ENCODE assay signal across 13 cellular contexts in the genomic region with DNA sequence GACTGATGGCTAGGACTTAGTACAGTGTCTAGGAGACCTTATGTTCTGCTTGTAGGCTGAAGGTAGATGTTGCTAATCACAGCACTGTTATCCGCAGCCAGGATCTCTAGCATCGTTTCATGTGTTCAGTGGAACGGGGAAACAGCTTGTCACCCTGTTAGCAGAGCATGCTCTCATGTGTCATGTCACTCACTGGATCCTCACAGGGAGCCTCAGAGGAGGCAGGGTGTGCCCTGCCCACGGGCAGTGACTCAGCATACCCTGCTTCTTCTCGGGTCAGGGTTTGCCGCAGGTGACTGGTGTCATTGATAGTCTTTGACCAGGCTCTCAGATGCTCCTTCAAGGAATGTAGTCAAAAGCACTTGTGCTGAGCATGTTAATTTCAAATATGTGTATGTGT. TPM values are rescaled to one million over a fixed set of nuclear protein-coding genes. Genes with fewer than 3 reads are reported as not detected.
A peak's percentile ranks its signal among the peaks of the same experiment; 100 is the strongest.
DNase-seq lines count a peak whose midpoint lies in the region; ATAC-seq and TF ChIP-seq lines count a peak whose summit lies in the region.
"Had no signal": no experiment of that assay in that cellular context is flagged by ENCODE, and none has a peak within 500 bp of the region (broad histone marks: within the 10 kb centered on the region; RNA-seq: fewer than 3 reads in every experiment).

No MANE protein-coding gene starts in this region.

- no TSS peak for BruUV-seq in Calu3 (replicated peaks; lab: Mats Ljungman, UMichigan)
- BruUV-seq in Caco-2 (replicated peaks; lab: Mats Ljungman, UMichigan): no TSS peak

- TF ChIP-seq CTCF in Calu3 (IDR thresholded peaks at IDR 0.05; ENCODE audit: unreplicated experiment) (no peak), left lung (IDR thresholded peaks at IDR 0.05) (no peak), Caco-2 (IDR thresholded peaks at IDR 0.05; ENCODE audit: insufficient read depth in 1 of 2, low read depth in 1 of 2, low read length in 1 of 2, severe bottlenecking in 1 of 2, unreplicated experiment in 1 of 2) (no peak)

- peak overlapping the region in 2 of 3 donors; percentile 2 to 29 for H3K9ac ChIP-seq in skeletal muscle tissue (ENCODE audit: low read depth in 1 of 3, low read length in 3 of 3)

- H3K27me3 ChIP-seq in skeletal muscle tissue (ENCODE audit: control insufficient read depth in 3 of 3, insufficient read depth in 3 of 3, low read length in 3 of 3): no peaks in the 10 kb centered on the region
- H3K27me3 ChIP-seq in left lung: no peaks in the 10 kb centered on the region
- H3K27me3 ChIP-seq in Caco-2 (replicated peaks; ENCODE audit: control insufficient read depth, insufficient read depth, low read length): no peaks in the 10 kb centered on the region
- H3K27me3 ChIP-seq: uterus had no signal

- intact Hi-C loops in Calu3 (cut with micrococcal nuclease; ENCODE audit: unreplicated experiment): no loop called here
- intact Hi-C loops in left lung (cut with DNase I): no loop called here
- intact Hi-C loops in Caco-2 (cut with micrococcal nuclease; ENCODE audit: unreplicated experiment): no loop called here

- peaks cover 4% of the 10 kb centered on the region for H3K36me3 Mint-ChIP-seq in Calu3 (ENCODE audit: insufficient read depth, unreplicated experiment)
- peaks cover 5% of the 10 kb centered on the region for H3K36me3 Mint-ChIP-seq in activated naive CD8-positive, alpha-beta T cell treated with anti-CD3 and anti-CD28 coated beads for 36 hours
- peaks cover 13% of the 10 kb centered on the region for H3K36me3 Mint-ChIP-seq in Caco-2 (ENCODE audit: insufficient read depth, unreplicated experiment)

- POLR2A ChIA-PET in Caco-2 (lab: Charles Lee): no interaction called here

- H3K27ac Mint-ChIP-seq in Calu3 (ENCODE audit: unreplicated experiment) (no peak overlapping the region), Caco-2 (ENCODE audit: unreplicated experiment) (no peak overlapping the region)
- H3K27ac Mint-ChIP-seq in activated naive CD8-positive, alpha-beta T cell treated with anti-CD3 and anti-CD28 coated beads for 36 hours: peak overlapping the region; percentile 55

- H3K4me1 Mint-ChIP-seq in Calu3 (ENCODE audit: low read depth, unreplicated experiment) (peaks cover 29% of the 10 kb centered on the region), Caco-2 (ENCODE audit: low read depth, unreplicated experiment) (no peaks in the 10 kb centered on the region)
- H3K4me1 Mint-ChIP-seq in activated naive CD8-positive, alpha-beta T cell treated with anti-CD3 and anti-CD28 coated beads for 36 hours: peaks cover 25% of the 10 kb centered on the region

- H3K36me3 ChIP-seq in skeletal muscle tissue (ENCODE audit: control insufficient read depth in 3 of 3, insufficient read depth in 3 of 3, low read length in 3 of 3) (peaks cover 0 to 19% (median 13%) of the 10 kb centered on the region in 3 donors), left lung (peaks cover 0 to 53% of the 10 kb centered on the region in 2 donors), Caco-2 (ENCODE audit: control insufficient read depth, insufficient read depth, low read length) (no peaks in the 10 kb centered on the region)
- H3K36me3 ChIP-seq: uterus had no signal

- peak; percentile 15 for DNase-seq in Calu3
- DNase-seq in LoVo (ENCODE audit: low spot score): peak; percentile 4
- DNase-seq in activated naive CD8-positive, alpha-beta T cell treated with anti-CD3 and anti-CD28 coated beads for 36 hours: no peak
- no peak for DNase-seq in left lung
- DNase-seq in Caco-2: no peak
- no peak for DNase-seq in DMS 273 (lab: John Stamatoyannopoulos, UW; ENCODE audit: unreplicated experiment)
- DNase-seq: DMS 273 treated with DMSO at 0.1 percent for 48 hours, immature natural killer cell, NCI-H524 treated with DMSO at 0.1 percent for 48 hours, uterus had no signal

- peaks cover 25 to 54% (median 43%) of the 10 kb centered on the region in 3 donors for H3K4me1 ChIP-seq in skeletal muscle tissue (ENCODE audit: control insufficient read depth in 3 of 3, insufficient read depth in 3 of 3, low read length in 3 of 3)
- peaks cover 0 to 8% of the 10 kb centered on the region in 2 donors for H3K4me1 ChIP-seq in left lung
- H3K4me1 ChIP-seq in Caco-2: no peaks in the 10 kb centered on the region
- H3K4me1 ChIP-seq: uterus had no signal

- H3K4me3 ChIP-seq in skeletal muscle tissue (ENCODE audit: low read length in 3 of 3): no peak overlapping the region
- H3K4me3 ChIP-seq in left lung: no peak overlapping the region
- H3K4me3 ChIP-seq in Caco-2 (ENCODE audit: low read depth, low read length): no peak overlapping the region
- H3K4me3 ChIP-seq: uterus had no signal

- H3K9me3 ChIP-seq in skeletal muscle tissue (ENCODE audit: control insufficient read depth in 3 of 3, low read length in 3 of 3) (no peaks in the 10 kb centered on the region), left lung (no peaks in the 10 kb centered on the region), Caco-2 (no peaks in the 10 kb centered on the region)
- H3K9me3 ChIP-seq: uterus had no signal

- peak overlapping the region; percentile 62 for H3K27ac ChIP-seq in skeletal muscle tissue (ENCODE audit: low read depth, low read length)
- no peak overlapping the region for H3K27ac ChIP-seq in left lung
- H3K27ac ChIP-seq: uterus had no signal

- H3K4me3 Mint-ChIP-seq in Calu3 (ENCODE audit: low read depth, unreplicated experiment) (no peak overlapping the region), Caco-2 (ENCODE audit: unreplicated experiment) (no peak overlapping the region)
- no peak overlapping the region for H3K4me3 Mint-ChIP-seq in activated naive CD8-positive, alpha-beta T cell treated with anti-CD3 and anti-CD28 coated beads for 36 hours
- H3K4me3 Mint-ChIP-seq: immature natural killer cell; natural killer cell treated with Interleukin-12 subunit alpha and Interleukin-12 subunit beta and Interleukin-15 and Interleukin-18, amount 100 ng/mL, for 72 hours had no signal

- ATAC-seq in GM21360 (IDR thresholded peaks at IDR 0.05; ENCODE audit: unreplicated experiment) (no peak), left lung (no peak)
- ATAC-seq: natural killer cell treated with Interleukin-12 subunit alpha and Interleukin-12 subunit beta and Interleukin-15 and Interleukin-18, amount 100 ng/mL, for 72 hours had no signal

- H3K9me3 Mint-ChIP-seq in Calu3 (ENCODE audit: low read depth, unreplicated experiment): no peaks in the 10 kb centered on the region
- H3K9me3 Mint-ChIP-seq in activated naive CD8-positive, alpha-beta T cell treated with anti-CD3 and anti-CD28 coated beads for 36 hours: no peaks in the 10 kb centered on the region
- H3K9me3 Mint-ChIP-seq in Caco-2 (ENCODE audit: unreplicated experiment): no peaks in the 10 kb centered on the region
- H3K9me3 Mint-ChIP-seq: immature natural killer cell; natural killer cell treated with Interleukin-12 subunit alpha and Interleukin-12 subunit beta and Interleukin-15 and Interleukin-18, amount 100 ng/mL, for 72 hours had no signal

- CTCF ChIA-PET in Calu3 (lab: Charles Lee): no interaction called here
- CTCF ChIA-PET in Caco-2 (lab: Charles Lee): no interaction called here

- H3K27me3 Mint-ChIP-seq in Calu3 (ENCODE audit: unreplicated experiment) (no peaks in the 10 kb centered on the region), Caco-2 (ENCODE audit: insufficient read depth, unreplicated experiment) (no peaks in the 10 kb centered on the region)
- H3K27me3 Mint-ChIP-seq in activated naive CD8-positive, alpha-beta T cell treated with anti-CD3 and anti-CD28 coated beads for 36 hours: no peaks in the 10 kb centered on the region
- H3K27me3 Mint-ChIP-seq: natural killer cell treated with Interleukin-12 subunit alpha and Interleukin-12 subunit beta and Interleukin-15 and Interleukin-18, amount 100 ng/mL, for 72 hours had no signal

RNA-seq across cellular contexts. Expression of a gene that starts 44.4 kb away (rescaled TPM):
- total RNA-seq in Calu3 (2022) (23.3 and 23.8 TPM in 2 replicates), skeletal muscle tissue (11.0 TPM), left lung (10 to 100 TPM; 16.0 to 18.5 TPM), Caco-2 (2022) (33.2 and 33.7 TPM in 2 replicates)
- 10 to 100 TPM; 87.6 to 88.5 TPM for total RNA-seq in activated naive CD8-positive, alpha-beta T cell treated with anti-CD3 and anti-CD28 coated beads for 36 hours

Comparison
In these comparisons a context has a peak if more than half of its experiments do, and no peak if none do; other contexts are left out.
1. DNase-seq: peak in Calu3 (single experiment) and LoVo (single experiment); none in activated naive CD8-positive, alpha-beta T cell treated with anti-CD3 and anti-CD28 coated beads for 36 hours (single experiment), left lung (0 of 2), Caco-2 (0 of 2) and DMS 273 (single experiment).